ENCODE assay signal across 23 cellular contexts in genomic region chr16:12168054-12169018, GRCh38.
DNase-seq lines count a peak whose midpoint lies in the region; ATAC-seq and TF ChIP-seq lines count a peak whose summit lies in the region.
"Had no signal": no experiment of that assay in that cellular context is flagged by ENCODE, and none has a peak within 500 bp of the region (broad histone marks: within the 10 kb centered on the region; RNA-seq: fewer than 3 reads in every experiment).

No MANE protein-coding gene starts in this region.

- intact Hi-C loops in activated CD8-positive, alpha-beta T cell treated with anti-CD3 and anti-CD28 coated beads for 36 hours (cut with micrococcal nuclease), result no loop called here
- intact Hi-C loops in head of caudate nucleus (cut with DNase I), result no loop called here
- intact Hi-C loops in posterior vena cava (cut with DNase I), result no loop called here
- intact Hi-C loops in Calu3 (cut with micrococcal nuclease; ENCODE audit: unreplicated experiment), result no loop called here

- H3K4me1 Mint-ChIP-seq in activated CD8-positive, alpha-beta T cell treated with anti-CD3 and anti-CD28 coated beads for 36 hours (ENCODE audit: low read depth), result no peaks in the 10 kb centered on the region
- no peaks in the 10 kb centered on the region for H3K4me1 Mint-ChIP-seq in activated CD8-positive, alpha-beta T cell treated with anti-CD3 and anti-CD28 coated beads, Interleukin-2, amount 10 ng/mL, durations not matched to agents 7 days and 5 days (ENCODE audit: low read depth)
- H3K4me1 Mint-ChIP-seq in effector memory CD8-positive, alpha-beta T cell (ENCODE audit: low read depth in 2 of 2), result peaks cover 3 to 17% of the 10 kb centered on the region in 2 donors
- H3K4me1 Mint-ChIP-seq in Calu3 (ENCODE audit: low read depth, unreplicated experiment), result no peaks in the 10 kb centered on the region

- no peak for ATAC-seq in activated CD8-positive, alpha-beta T cell treated with anti-CD3 and anti-CD28 coated beads for 36 hours
- ATAC-seq in activated CD8-positive, alpha-beta T cell treated with anti-CD3 and anti-CD28 coated beads, Interleukin-2, amount 10 ng/mL, durations not matched to agents 7 days and 5 days, result no peak
- no peak for ATAC-seq in effector memory CD8-positive, alpha-beta T cell (replicated peaks)
- ATAC-seq: GM12878 had no signal

- no peaks in the 10 kb centered on the region for H3K9me3 Mint-ChIP-seq in activated CD8-positive, alpha-beta T cell treated with anti-CD3 and anti-CD28 coated beads for 36 hours
- no peaks in the 10 kb centered on the region for H3K9me3 Mint-ChIP-seq in activated CD8-positive, alpha-beta T cell treated with anti-CD3 and anti-CD28 coated beads, Interleukin-2, amount 10 ng/mL, durations not matched to agents 7 days and 5 days (ENCODE audit: insufficient read depth)
- H3K9me3 Mint-ChIP-seq in effector memory CD8-positive, alpha-beta T cell, result no peaks in the 10 kb centered on the region
- no peaks in the 10 kb centered on the region for H3K9me3 Mint-ChIP-seq in Calu3 (ENCODE audit: low read depth, unreplicated experiment)
- H3K9me3 Mint-ChIP-seq: activated CD4-positive, alpha-beta T cell treated with anti-CD3 and anti-CD28 coated beads, Interleukin-2, amount 10 ng/mL, durations not matched to agents 24 days and 14 days; activated naive CD8-positive, alpha-beta T cell treated with anti-CD3 and anti-CD28 coated beads for 36 hours; T-helper 1 cell treated with Interleukin-12 subunit alpha and Interleukin-12 subunit beta and Interleukin-4 antibody, amounts not matched to agents 30 μg/mL and 1 μg/mL, for 36 hours had no signal

- no peak overlapping the region for H3K4me3 Mint-ChIP-seq in activated CD8-positive, alpha-beta T cell treated with anti-CD3 and anti-CD28 coated beads for 36 hours
- H3K4me3 Mint-ChIP-seq in activated CD8-positive, alpha-beta T cell treated with anti-CD3 and anti-CD28 coated beads, Interleukin-2, amount 10 ng/mL, durations not matched to agents 7 days and 5 days, result no peak overlapping the region
- H3K4me3 Mint-ChIP-seq in effector memory CD8-positive, alpha-beta T cell, result no peak overlapping the region
- H3K4me3 Mint-ChIP-seq in Calu3 (ENCODE audit: low read depth, unreplicated experiment), result no peak overlapping the region
- H3K4me3 Mint-ChIP-seq: activated CD4-positive, alpha-beta T cell treated with anti-CD3 and anti-CD28 coated beads, Interleukin-2, amount 10 ng/mL, durations not matched to agents 24 days and 14 days; activated naive CD8-positive, alpha-beta T cell treated with anti-CD3 and anti-CD28 coated beads for 36 hours; B cell; T-helper 1 cell treated with Interleukin-12 subunit alpha and Interleukin-12 subunit beta and Interleukin-4 antibody, amounts not matched to agents 30 μg/mL and 1 μg/mL, for 36 hours had no signal

- H3K27ac Mint-ChIP-seq in activated CD8-positive, alpha-beta T cell treated with anti-CD3 and anti-CD28 coated beads for 36 hours, result no peak overlapping the region
- no peak overlapping the region for H3K27ac Mint-ChIP-seq in activated CD8-positive, alpha-beta T cell treated with anti-CD3 and anti-CD28 coated beads, Interleukin-2, amount 10 ng/mL, durations not matched to agents 7 days and 5 days
- H3K27ac Mint-ChIP-seq in effector memory CD8-positive, alpha-beta T cell, result no peak overlapping the region
- H3K27ac Mint-ChIP-seq in Calu3 (ENCODE audit: unreplicated experiment), result no peak overlapping the region
- H3K27ac Mint-ChIP-seq: activated CD4-positive, alpha-beta T cell treated with anti-CD3 and anti-CD28 coated beads, Interleukin-2, amount 10 ng/mL, durations not matched to agents 24 days and 14 days; activated naive CD8-positive, alpha-beta T cell treated with anti-CD3 and anti-CD28 coated beads for 36 hours; B cell; T-helper 1 cell treated with Interleukin-12 subunit alpha and Interleukin-12 subunit beta and Interleukin-4 antibody, amounts not matched to agents 30 μg/mL and 1 μg/mL, for 36 hours had no signal

- peaks cover 1% of the 10 kb centered on the region for H3K36me3 Mint-ChIP-seq in activated CD8-positive, alpha-beta T cell treated with anti-CD3 and anti-CD28 coated beads for 36 hours (ENCODE audit: low read depth)
- no peaks in the 10 kb centered on the region for H3K36me3 Mint-ChIP-seq in activated CD8-positive, alpha-beta T cell treated with anti-CD3 and anti-CD28 coated beads, Interleukin-2, amount 10 ng/mL, durations not matched to agents 7 days and 5 days (ENCODE audit: low read depth)
- H3K36me3 Mint-ChIP-seq in effector memory CD8-positive, alpha-beta T cell (ENCODE audit: insufficient read depth), result peaks cover 3% of the 10 kb centered on the region
- H3K36me3 Mint-ChIP-seq in Calu3 (ENCODE audit: insufficient read depth, unreplicated experiment), result no peaks in the 10 kb centered on the region

- BruUV-seq in Calu3 (replicated peaks; lab: Mats Ljungman, UMichigan), result no TSS peak

- CTCF ChIA-PET in activated CD8-positive, alpha-beta T cell treated with anti-CD3 and anti-CD28 coated beads for 36 hours (lab: Charles Lee), result interaction anchor here (1.1 to 1.6 kb wide), 2 partner anchors 43 to 74 kb away, joined by 3 to 5 read pairs; no protein-coding TSS in a partner anchor
- CTCF ChIA-PET in activated CD8-positive, alpha-beta T cell treated with anti-CD3 and anti-CD28 coated beads, Interleukin-2, amount 10 ng/mL, durations not matched to agents 7 days and 5 days (lab: Charles Lee), result interaction anchor here (1.4 kb wide), 1 partner anchor 73 kb away, joined by 6 read pairs; no protein-coding TSS in a partner anchor
- CTCF ChIA-PET in Calu3 (lab: Charles Lee), result interaction anchor here (0.6 kb wide), 1 partner anchor 13 kb away, joined by 3 read pairs; no protein-coding TSS in a partner anchor

- no peak for TF ChIP-seq CTCF in activated CD8-positive, alpha-beta T cell treated with anti-CD3 and anti-CD28 coated beads for 36 hours (IDR thresholded peaks at IDR 0.05)
- TF ChIP-seq CTCF in Calu3 (IDR thresholded peaks at IDR 0.05; ENCODE audit: unreplicated experiment), result no peak

- peak; percentile 6 for DNase-seq in activated CD8-positive, alpha-beta T cell treated with anti-CD3 and anti-CD28 coated beads for 36 hours
- DNase-seq in activated CD8-positive, alpha-beta T cell treated with anti-CD3 and anti-CD28 coated beads, Interleukin-2, amount 10 ng/mL, durations not matched to agents 7 days and 5 days, result no peak
- DNase-seq in NCI-H2196 (lab: John Stamatoyannopoulos, UW; ENCODE audit: unreplicated experiment) (peak; percentile 37), head of caudate nucleus (peak; percentile 33 to 93 (median 76)), posterior vena cava (ENCODE audit: low spot score) (peak; percentile 44), Calu3 (no peak)
- no peak for DNase-seq in effector memory CD8-positive, alpha-beta T cell
- no peak for DNase-seq in activated T-cell treated with anti-CD3 and anti-CD28 coated beads, Interleukin-2, amount 50 U/mL, for 48 hours
- DNase-seq: activated CD4-positive, alpha-beta T cell treated with anti-CD3 and anti-CD28 coated beads, Interleukin-2, amount 10 ng/mL, durations not matched to agents 24 days and 14 days; activated naive CD8-positive, alpha-beta T cell treated with anti-CD3 and anti-CD28 coated beads for 36 hours; COR-L47; DND-41; NCI-H146; NCI-H345; NCI-H748 treated with DMSO at 0.1 percent for 48 hours; RPMI8226; stimulated activated CD4-positive, alpha-beta T cell treated with anti-CD3 and anti-CD28 coated beads, Interleukin-4, amount 100 ng/mL, for 4 hours; stimulated activated naive CD4-positive, alpha-beta T cell treated with Interleukin-2 at 50 U/mL for 16 hours; testis; uterus had no signal

- no peaks in the 10 kb centered on the region for H3K27me3 Mint-ChIP-seq in activated CD8-positive, alpha-beta T cell treated with anti-CD3 and anti-CD28 coated beads for 36 hours
- H3K27me3 Mint-ChIP-seq in activated CD8-positive, alpha-beta T cell treated with anti-CD3 and anti-CD28 coated beads, Interleukin-2, amount 10 ng/mL, durations not matched to agents 7 days and 5 days (ENCODE audit: low read depth), result no peaks in the 10 kb centered on the region
- H3K27me3 Mint-ChIP-seq in effector memory CD8-positive, alpha-beta T cell, result no peaks in the 10 kb centered on the region
- H3K27me3 Mint-ChIP-seq in Calu3 (ENCODE audit: unreplicated experiment), result no peaks in the 10 kb centered on the region
- H3K27me3 Mint-ChIP-seq: activated CD4-positive, alpha-beta T cell treated with anti-CD3 and anti-CD28 coated beads, Interleukin-2, amount 10 ng/mL, durations not matched to agents 24 days and 14 days; activated naive CD8-positive, alpha-beta T cell treated with anti-CD3 and anti-CD28 coated beads for 36 hours; B cell had no signal

- POLR2A ChIA-PET in activated CD8-positive, alpha-beta T cell treated with anti-CD3 and anti-CD28 coated beads for 36 hours (lab: Charles Lee), result no interaction called here
- POLR2A ChIA-PET in activated CD8-positive, alpha-beta T cell treated with anti-CD3 and anti-CD28 coated beads, Interleukin-2, amount 10 ng/mL, durations not matched to agents 7 days and 5 days (lab: Charles Lee), result no interaction called here

Comparison
In these comparisons a context has a peak if more than half of its experiments do, and no peak if none do; other contexts are left out.
1. DNase-seq: peak in activated CD8-positive, alpha-beta T cell treated with anti-CD3 and anti-CD28 coated beads for 36 hours (single experiment), NCI-H2196 (single experiment), head of caudate nucleus (42 of 42) and posterior vena cava (single experiment); none in activated CD8-positive, alpha-beta T cell treated with anti-CD3 and anti-CD28 coated beads, Interleukin-2, amount 10 ng/mL, durations not matched to agents 7 days and 5 days (single experiment), effector memory CD8-positive, alpha-beta T cell (0 of 3), Calu3 (single experiment) and activated T-cell treated with anti-CD3 and anti-CD28 coated beads, Interleukin-2, amount 50 U/mL, for 48 hours (0 of 2).